1 cellular context compared by ENCODE assay signal in the genomic region with DNA sequence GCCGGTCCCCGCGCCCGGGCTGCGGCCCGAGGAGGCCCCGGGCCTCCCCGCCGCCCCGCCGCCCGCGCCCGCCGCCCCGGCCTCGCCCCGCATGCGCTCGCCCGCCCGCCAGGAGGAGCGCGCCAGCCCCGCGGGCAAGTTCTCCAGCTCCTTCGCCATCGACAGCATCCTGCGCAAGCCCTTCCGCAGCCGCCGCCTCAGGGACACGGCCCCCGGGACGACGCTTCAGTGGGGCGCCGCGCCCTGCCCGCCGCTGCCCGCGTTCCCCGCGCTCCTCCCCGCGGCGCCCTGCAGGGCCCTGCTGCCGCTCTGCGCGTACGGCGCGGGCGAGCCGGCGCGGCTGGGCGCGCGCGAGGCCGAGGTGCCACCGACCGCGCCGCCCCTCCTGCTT.
TF ChIP-seq lines count a peak whose summit lies in the region.

No MANE protein-coding gene starts in this region.

TF ChIP-seq in HepG2, 621 proteins besides CTCF, POLR2A, EP300 and RAD21 (continued from another document):
- TF ChIP-seq, protein P1, sequence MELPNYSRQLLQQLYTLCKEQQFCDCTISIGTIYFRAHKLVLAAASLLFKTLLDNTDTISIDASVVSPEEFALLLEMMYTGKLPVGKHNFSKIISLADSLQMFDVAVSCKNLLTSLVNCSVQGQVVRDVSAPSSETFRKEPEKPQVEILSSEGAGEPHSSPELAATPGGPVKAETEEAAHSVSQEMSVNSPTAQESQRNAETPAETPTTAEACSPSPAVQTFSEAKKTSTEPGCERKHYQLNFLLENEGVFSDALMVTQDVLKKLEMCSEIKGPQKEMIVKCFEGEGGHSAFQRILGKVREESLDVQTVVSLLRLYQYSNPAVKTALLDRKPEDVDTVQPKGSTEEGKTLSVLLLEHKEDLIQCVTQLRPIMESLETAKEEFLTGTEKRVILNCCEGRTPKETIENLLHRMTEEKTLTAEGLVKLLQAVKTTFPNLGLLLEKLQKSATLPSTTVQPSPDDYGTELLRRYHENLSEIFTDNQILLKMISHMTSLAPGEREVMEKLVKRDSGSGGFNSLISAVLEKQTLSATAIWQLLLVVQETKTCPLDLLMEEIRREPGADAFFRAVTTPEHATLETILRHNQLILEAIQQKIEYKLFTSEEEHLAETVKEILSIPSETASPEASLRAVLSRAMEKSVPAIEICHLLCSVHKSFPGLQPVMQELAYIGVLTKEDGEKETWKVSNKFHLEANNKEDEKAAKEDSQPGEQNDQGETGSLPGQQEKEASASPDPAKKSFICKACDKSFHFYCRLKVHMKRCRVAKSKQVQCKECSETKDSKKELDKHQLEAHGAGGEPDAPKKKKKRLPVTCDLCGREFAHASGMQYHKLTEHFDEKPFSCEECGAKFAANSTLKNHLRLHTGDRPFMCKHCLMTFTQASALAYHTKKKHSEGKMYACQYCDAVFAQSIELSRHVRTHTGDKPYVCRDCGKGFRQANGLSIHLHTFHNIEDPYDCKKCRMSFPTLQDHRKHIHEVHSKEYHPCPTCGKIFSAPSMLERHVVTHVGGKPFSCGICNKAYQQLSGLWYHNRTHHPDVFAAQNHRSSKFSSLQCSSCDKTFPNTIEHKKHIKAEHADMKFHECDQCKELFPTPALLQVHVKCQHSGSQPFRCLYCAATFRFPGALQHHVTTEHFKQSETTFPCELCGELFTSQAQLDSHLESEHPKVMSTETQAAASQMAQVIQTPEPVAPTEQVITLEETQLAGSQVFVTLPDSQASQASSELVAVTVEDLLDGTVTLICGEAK (IDR thresholded peaks at IDR 0.05), result no peak
- TF ChIP-seq, protein P1 (CRISPR knock-in tag; IDR thresholded peaks at IDR 0.05), result no peak
- TF ChIP-seq ZNF3 (CRISPR knock-in tag; IDR thresholded peaks at IDR 0.05) (no peak), NFKB2 (CRISPR knock-in tag; IDR thresholded peaks at IDR 0.05; ENCODE audit: borderline replicate concordance) (0 out of 2 replicates have a peak, but pooled peaks have one; percentile 5), PPARG (CRISPR knock-in tag; conservative IDR thresholded peaks at IDR 0.05) (no peak), TBL1XR1 (IDR thresholded peaks at IDR 0.05; ENCODE audit: borderline replicate concordance, low read length, partially characterized antibody) (no peak), ZNF10 (CRISPR knock-in tag; IDR thresholded peaks at IDR 0.05; ENCODE audit: borderline replicate concordance, low read depth) (no peak), ZNF749 (CRISPR knock-in tag; IDR thresholded peaks at IDR 0.05; ENCODE audit: borderline replicate concordance) (no peak), ARNTL (CRISPR knock-in tag; IDR thresholded peaks at IDR 0.05) (0 out of 2 replicates have a peak, but pooled peaks have one; percentile 8), KLF16 (CRISPR knock-in tag; IDR thresholded peaks at IDR 0.05) (0 out of 4 replicates have a peak, but pooled peaks of 1 of the 2 experiments have one; percentile 1), NFYB (CRISPR knock-in tag; IDR thresholded peaks at IDR 0.05) (no peak), ZNF589 (CRISPR knock-in tag; conservative IDR thresholded peaks at IDR 0.05) (peak; percentile 12; the same call in 1 of the 2 replicates), GATAD2A (CRISPR knock-in tag; IDR thresholded peaks at IDR 0.05) (no peak), AGO2 (optimal IDR thresholded peaks at IDR 0.05; ENCODE audit: low read depth, low read length) (no peak), ZNF615 (CRISPR knock-in tag; IDR thresholded peaks at IDR 0.05; ENCODE audit: borderline replicate concordance) (no peak), ZNF331 (CRISPR knock-in tag; IDR thresholded peaks at IDR 0.05) (no peak), ZNF138 (CRISPR knock-in tag; IDR thresholded peaks at IDR 0.05; ENCODE audit: low read depth) (peak; percentile 62; the same call in 1 of the 2 replicates), HOXA3 (CRISPR knock-in tag; IDR thresholded peaks at IDR 0.05) (no peak), ZNF724P (CRISPR knock-in tag; IDR thresholded peaks at IDR 0.05; ENCODE audit: borderline replicate concordance) (0 out of 2 replicates have a peak, but pooled peaks have one; percentile 8), RFXANK (CRISPR knock-in tag; IDR thresholded peaks at IDR 0.05) (no peak), RORA (CRISPR knock-in tag; IDR thresholded peaks at IDR 0.05) (no peak), FOXA1 (IDR thresholded peaks at IDR 0.05) (no peak), FOXA1 (CRISPR knock-in tag; IDR thresholded peaks at IDR 0.05) (no peak)
- TF ChIP-seq, protein P2, sequence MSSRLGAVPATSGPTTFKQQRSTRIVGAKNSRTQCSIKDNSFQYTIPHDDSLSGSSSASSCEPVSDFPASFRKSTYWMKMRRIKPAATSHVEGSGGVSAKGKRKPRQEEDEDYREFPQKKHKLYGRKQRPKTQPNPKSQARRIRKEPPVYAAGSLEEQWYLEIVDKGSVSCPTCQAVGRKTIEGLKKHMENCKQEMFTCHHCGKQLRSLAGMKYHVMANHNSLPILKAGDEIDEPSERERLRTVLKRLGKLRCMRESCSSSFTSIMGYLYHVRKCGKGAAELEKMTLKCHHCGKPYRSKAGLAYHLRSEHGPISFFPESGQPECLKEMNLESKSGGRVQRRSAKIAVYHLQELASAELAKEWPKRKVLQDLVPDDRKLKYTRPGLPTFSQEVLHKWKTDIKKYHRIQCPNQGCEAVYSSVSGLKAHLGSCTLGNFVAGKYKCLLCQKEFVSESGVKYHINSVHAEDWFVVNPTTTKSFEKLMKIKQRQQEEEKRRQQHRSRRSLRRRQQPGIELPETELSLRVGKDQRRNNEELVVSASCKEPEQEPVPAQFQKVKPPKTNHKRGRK (CRISPR knock-in tag; IDR thresholded peaks at IDR 0.05), result no peak
- TF ChIP-seq, protein P3, sequence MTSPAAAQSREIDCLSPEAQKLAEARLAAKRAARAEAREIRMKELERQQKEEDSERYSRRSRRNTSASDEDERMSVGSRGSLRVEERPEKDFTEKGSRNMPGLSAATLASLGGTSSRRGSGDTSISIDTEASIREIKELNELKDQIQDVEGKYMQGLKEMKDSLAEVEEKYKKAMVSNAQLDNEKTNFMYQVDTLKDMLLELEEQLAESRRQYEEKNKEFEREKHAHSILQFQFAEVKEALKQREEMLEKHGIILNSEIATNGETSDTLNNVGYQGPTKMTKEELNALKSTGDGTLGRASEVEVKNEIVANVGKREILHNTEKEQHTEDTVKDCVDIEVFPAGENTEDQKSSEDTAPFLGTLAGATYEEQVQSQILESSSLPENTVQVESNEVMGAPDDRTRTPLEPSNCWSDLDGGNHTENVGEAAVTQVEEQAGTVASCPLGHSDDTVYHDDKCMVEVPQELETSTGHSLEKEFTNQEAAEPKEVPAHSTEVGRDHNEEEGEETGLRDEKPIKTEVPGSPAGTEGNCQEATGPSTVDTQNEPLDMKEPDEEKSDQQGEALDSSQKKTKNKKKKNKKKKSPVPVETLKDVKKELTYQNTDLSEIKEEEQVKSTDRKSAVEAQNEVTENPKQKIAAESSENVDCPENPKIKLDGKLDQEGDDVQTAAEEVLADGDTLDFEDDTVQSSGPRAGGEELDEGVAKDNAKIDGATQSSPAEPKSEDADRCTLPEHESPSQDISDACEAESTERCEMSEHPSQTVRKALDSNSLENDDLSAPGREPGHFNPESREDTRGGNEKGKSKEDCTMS (CRISPR knock-in tag; conservative IDR thresholded peaks at IDR 0.05), result no peak
- TF ChIP-seq, protein P4, sequence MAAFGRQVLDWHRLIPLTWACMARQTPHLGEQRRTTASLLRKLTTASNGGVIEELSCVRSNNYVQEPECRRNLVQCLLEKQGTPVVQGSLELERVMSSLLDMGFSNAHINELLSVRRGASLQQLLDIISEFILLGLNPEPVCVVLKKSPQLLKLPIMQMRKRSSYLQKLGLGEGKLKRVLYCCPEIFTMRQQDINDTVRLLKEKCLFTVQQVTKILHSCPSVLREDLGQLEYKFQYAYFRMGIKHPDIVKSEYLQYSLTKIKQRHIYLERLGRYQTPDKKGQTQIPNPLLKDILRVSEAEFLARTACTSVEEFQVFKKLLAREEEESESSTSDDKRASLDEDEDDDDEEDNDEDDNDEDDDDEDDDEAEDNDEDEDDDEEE (CRISPR knock-in tag; IDR thresholded peaks at IDR 0.05), result no peak
- TF ChIP-seq, protein P5, sequence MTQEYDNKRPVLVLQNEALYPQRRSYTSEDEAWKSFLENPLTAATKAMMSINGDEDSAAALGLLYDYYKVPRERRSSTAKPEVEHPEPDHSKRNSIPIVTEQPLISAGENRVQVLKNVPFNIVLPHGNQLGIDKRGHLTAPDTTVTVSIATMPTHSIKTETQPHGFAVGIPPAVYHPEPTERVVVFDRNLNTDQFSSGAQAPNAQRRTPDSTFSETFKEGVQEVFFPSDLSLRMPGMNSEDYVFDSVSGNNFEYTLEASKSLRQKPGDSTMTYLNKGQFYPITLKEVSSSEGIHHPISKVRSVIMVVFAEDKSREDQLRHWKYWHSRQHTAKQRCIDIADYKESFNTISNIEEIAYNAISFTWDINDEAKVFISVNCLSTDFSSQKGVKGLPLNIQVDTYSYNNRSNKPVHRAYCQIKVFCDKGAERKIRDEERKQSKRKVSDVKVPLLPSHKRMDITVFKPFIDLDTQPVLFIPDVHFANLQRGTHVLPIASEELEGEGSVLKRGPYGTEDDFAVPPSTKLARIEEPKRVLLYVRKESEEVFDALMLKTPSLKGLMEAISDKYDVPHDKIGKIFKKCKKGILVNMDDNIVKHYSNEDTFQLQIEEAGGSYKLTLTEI (CRISPR knock-in tag; conservative IDR thresholded peaks at IDR 0.05), result no peak
- TF ChIP-seq, protein P6, sequence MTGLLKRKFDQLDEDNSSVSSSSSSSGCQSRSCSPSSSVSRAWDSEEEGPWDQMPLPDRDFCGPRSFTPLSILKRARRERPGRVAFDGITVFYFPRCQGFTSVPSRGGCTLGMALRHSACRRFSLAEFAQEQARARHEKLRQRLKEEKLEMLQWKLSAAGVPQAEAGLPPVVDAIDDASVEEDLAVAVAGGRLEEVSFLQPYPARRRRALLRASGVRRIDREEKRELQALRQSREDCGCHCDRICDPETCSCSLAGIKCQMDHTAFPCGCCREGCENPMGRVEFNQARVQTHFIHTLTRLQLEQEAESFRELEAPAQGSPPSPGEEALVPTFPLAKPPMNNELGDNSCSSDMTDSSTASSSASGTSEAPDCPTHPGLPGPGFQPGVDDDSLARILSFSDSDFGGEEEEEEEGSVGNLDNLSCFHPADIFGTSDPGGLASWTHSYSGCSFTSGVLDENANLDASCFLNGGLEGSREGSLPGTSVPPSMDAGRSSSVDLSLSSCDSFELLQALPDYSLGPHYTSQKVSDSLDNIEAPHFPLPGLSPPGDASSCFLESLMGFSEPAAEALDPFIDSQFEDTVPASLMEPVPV (CRISPR knock-in tag; IDR thresholded peaks at IDR 0.05), result peak; percentile 3; the same call in 1 of the 2 replicates
- TF ChIP-seq, protein P7, sequence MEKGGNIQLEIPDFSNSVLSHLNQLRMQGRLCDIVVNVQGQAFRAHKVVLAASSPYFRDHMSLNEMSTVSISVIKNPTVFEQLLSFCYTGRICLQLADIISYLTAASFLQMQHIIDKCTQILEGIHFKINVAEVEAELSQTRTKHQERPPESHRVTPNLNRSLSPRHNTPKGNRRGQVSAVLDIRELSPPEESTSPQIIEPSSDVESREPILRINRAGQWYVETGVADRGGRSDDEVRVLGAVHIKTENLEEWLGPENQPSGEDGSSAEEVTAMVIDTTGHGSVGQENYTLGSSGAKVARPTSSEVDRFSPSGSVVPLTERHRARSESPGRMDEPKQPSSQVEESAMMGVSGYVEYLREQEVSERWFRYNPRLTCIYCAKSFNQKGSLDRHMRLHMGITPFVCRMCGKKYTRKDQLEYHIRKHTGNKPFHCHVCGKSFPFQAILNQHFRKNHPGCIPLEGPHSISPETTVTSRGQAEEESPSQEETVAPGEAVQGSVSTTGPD (CRISPR knock-in tag; IDR thresholded peaks at IDR 0.05), result no peak
